In the genomic region with DNA sequence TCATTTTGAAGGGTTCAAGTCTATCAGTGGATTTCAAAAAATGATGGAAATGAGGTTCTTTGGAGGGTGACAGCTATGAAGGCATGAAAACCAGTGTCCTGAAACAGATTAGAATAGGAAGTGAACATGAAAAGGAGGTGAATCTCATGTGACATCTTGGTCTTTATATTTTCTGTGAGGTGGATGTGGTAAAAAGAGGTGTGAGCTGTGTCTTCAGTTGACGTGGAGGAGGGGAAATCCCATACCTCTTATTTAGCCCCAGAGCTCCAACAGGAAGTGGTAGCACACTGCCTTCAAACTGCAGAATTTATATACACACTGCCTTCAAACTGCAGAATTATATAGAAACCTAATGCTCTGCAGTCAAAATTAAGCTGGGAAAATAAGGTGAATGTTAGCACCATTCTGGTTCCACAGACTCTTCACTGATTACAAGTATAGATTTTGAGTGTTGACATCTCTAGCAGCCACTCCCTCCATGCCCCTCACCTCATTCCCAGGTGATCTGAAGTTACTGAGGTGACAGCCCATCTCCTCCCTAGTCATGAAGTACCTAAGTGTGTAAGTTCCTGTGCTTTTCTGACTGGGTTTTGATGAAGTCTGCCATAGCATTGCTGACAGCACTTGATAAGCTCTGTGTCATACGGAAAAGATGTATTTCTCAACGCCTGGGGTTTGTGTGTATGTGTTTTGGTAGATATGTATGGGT, we compare ENCODE assay signal across 8 cellular contexts. TPM values are rescaled to one million over a fixed set of nuclear protein-coding genes. Genes with fewer than 3 reads are reported as not detected.
DNase-seq lines count a peak whose midpoint lies in the region; ATAC-seq, FAIRE-seq and TF ChIP-seq lines count a peak whose summit lies in the region.

No MANE protein-coding gene starts in this region.

- H3K27ac Mint-ChIP-seq in activated CD4-positive, alpha-beta T cell treated with anti-CD3 and anti-CD28 coated beads, Interleukin-2, amount 10 ng/mL, durations not matched to agents 24 days and 14 days, result peak overlapping the region; percentile 98
- peak overlapping the region; percentile 99 for H3K27ac Mint-ChIP-seq in memory B cell
- H3K27ac Mint-ChIP-seq in Caco-2 (ENCODE audit: unreplicated experiment), result no peak overlapping the region

- 0 out of 2 replicates have a peak, but pooled peaks cover 7% of the 10 kb centered on the region for H3K4me1 ChIP-seq in Caco-2

- no TSS peak for BruUV-seq in Caco-2 (replicated peaks; lab: Mats Ljungman, UMichigan)

- TF ChIP-seq CTCF in Caco-2 (IDR thresholded peaks at IDR 0.05; ENCODE audit: insufficient read depth in 1 of 2, low read depth in 1 of 2, low read length in 1 of 2, severe bottlenecking in 1 of 2, unreplicated experiment in 1 of 2), result no peak
- no peak for TF ChIP-seq CTCF in D721Med (IDR thresholded peaks at IDR 0.05; ENCODE audit: insufficient read depth, missing control alignments)

- DNase-seq in activated CD4-positive, alpha-beta T cell treated with anti-CD3 and anti-CD28 coated beads, Interleukin-2, amount 10 ng/mL, durations not matched to agents 24 days and 14 days, result peak; percentile 91
- DNase-seq in memory B cell (ENCODE audit: low spot score in 2 of 2) (peak; percentile 26 to 68), NCI-H345 treated with DMSO at 0.1 percent for 48 hours (lab: John Stamatoyannopoulos, UW; ENCODE audit: unreplicated experiment) (no peak), A172 (ENCODE audit: low spot score) (no peak), Caco-2 (no peak), D721Med (ENCODE audit: insufficient read length, low spot score) (no peak)

- intact Hi-C loops in activated CD4-positive, alpha-beta T cell treated with anti-CD3 and anti-CD28 coated beads, Interleukin-2, amount 10 ng/mL, durations not matched to agents 24 days and 14 days (cut with micrococcal nuclease), result loop anchor here (1.0 to 10.0 kb wide), 6 partner anchors 15 to 310 kb away; a partner anchor contains a TSS
- intact Hi-C loops in Caco-2 (cut with micrococcal nuclease; ENCODE audit: unreplicated experiment), result no loop called here

- POLR2A ChIA-PET in Caco-2 (lab: Charles Lee), result interaction anchor here (0.6 kb wide), 1 partner anchor 185 kb away, joined by 3 read pairs; no protein-coding TSS in a partner anchor

- H3K36me3 Mint-ChIP-seq in activated CD4-positive, alpha-beta T cell treated with anti-CD3 and anti-CD28 coated beads, Interleukin-2, amount 10 ng/mL, durations not matched to agents 24 days and 14 days (ENCODE audit: low read depth), result peaks cover 48% of the 10 kb centered on the region
- H3K36me3 Mint-ChIP-seq in memory B cell (peaks cover 2% of the 10 kb centered on the region), Caco-2 (ENCODE audit: insufficient read depth, unreplicated experiment) (no peaks in the 10 kb centered on the region)

- H3K9me3 Mint-ChIP-seq in activated CD4-positive, alpha-beta T cell treated with anti-CD3 and anti-CD28 coated beads, Interleukin-2, amount 10 ng/mL, durations not matched to agents 24 days and 14 days, result no peaks in the 10 kb centered on the region
- H3K9me3 Mint-ChIP-seq in memory B cell (no peaks in the 10 kb centered on the region), Caco-2 (ENCODE audit: unreplicated experiment) (no peaks in the 10 kb centered on the region)

- H3K4me3 ChIP-seq in Caco-2 (ENCODE audit: low read depth, low read length), result no peak overlapping the region

- peak; percentile 34 for ATAC-seq in GM18520 (IDR thresholded peaks at IDR 0.05; ENCODE audit: unreplicated experiment)
- peak; percentile 37 for ATAC-seq in HG03135 (IDR thresholded peaks at IDR 0.05; ENCODE audit: unreplicated experiment)
- peak; percentile 72 for ATAC-seq in memory B cell (ENCODE audit: low read depth)

- no peaks in the 10 kb centered on the region for H3K36me3 ChIP-seq in Caco-2 (ENCODE audit: control insufficient read depth, insufficient read depth, low read length)

- H3K9me3 ChIP-seq in Caco-2, result no peaks in the 10 kb centered on the region

- H3K4me3 Mint-ChIP-seq in activated CD4-positive, alpha-beta T cell treated with anti-CD3 and anti-CD28 coated beads, Interleukin-2, amount 10 ng/mL, durations not matched to agents 24 days and 14 days, result peak overlapping the region; percentile 92
- H3K4me3 Mint-ChIP-seq in memory B cell, result peak overlapping the region; percentile 96
- no peak overlapping the region for H3K4me3 Mint-ChIP-seq in Caco-2 (ENCODE audit: unreplicated experiment)

- CTCF ChIA-PET in Caco-2 (lab: Charles Lee), result no interaction called here

- no peaks in the 10 kb centered on the region for H3K27me3 Mint-ChIP-seq in activated CD4-positive, alpha-beta T cell treated with anti-CD3 and anti-CD28 coated beads, Interleukin-2, amount 10 ng/mL, durations not matched to agents 24 days and 14 days
- H3K27me3 Mint-ChIP-seq in memory B cell (no peaks in the 10 kb centered on the region), Caco-2 (ENCODE audit: insufficient read depth, unreplicated experiment) (no peaks in the 10 kb centered on the region)

- H3K4me1 Mint-ChIP-seq in activated CD4-positive, alpha-beta T cell treated with anti-CD3 and anti-CD28 coated beads, Interleukin-2, amount 10 ng/mL, durations not matched to agents 24 days and 14 days, result peaks cover 63% of the 10 kb centered on the region
- H3K4me1 Mint-ChIP-seq in memory B cell, result peaks cover 55% of the 10 kb centered on the region
- peaks cover 19% of the 10 kb centered on the region for H3K4me1 Mint-ChIP-seq in Caco-2 (ENCODE audit: low read depth, unreplicated experiment)

- no peaks in the 10 kb centered on the region for H3K27me3 ChIP-seq in Caco-2 (replicated peaks; ENCODE audit: control insufficient read depth, insufficient read depth, low read length)

- FAIRE-seq in D721Med (lab: Jason Lieb, UNC), result no peak

RNA-seq across cellular contexts. Expression of a gene that starts 2.6 kb away (rescaled TPM):
- total RNA-seq in activated CD4-positive, alpha-beta T cell treated with anti-CD3 and anti-CD28 coated beads, Interleukin-2, amount 10 ng/mL, durations not matched to agents 24 days and 14 days, result 186 and 187 TPM in 2 replicates
- 18.2 and 20.5 TPM in 2 replicates for total RNA-seq in A172 (2014; rRNA removed; shearing (Covaris generic))
- total RNA-seq in Caco-2 (2022), result 17.3 and 18.2 TPM in 2 replicates

RNA-seq across cellular contexts. Expression of a gene that starts 34.8 kb away (rescaled TPM):
- 167 and 179 TPM in 2 replicates for total RNA-seq in activated CD4-positive, alpha-beta T cell treated with anti-CD3 and anti-CD28 coated beads, Interleukin-2, amount 10 ng/mL, durations not matched to agents 24 days and 14 days
- total RNA-seq in A172 (2014; rRNA removed; shearing (Covaris generic)), result 111 and 135 TPM in 2 replicates
- total RNA-seq in Caco-2 (2022), result 62.2 and 73.0 TPM in 2 replicates

Comparison
In these comparisons a context has a peak if more than half of its experiments do, and no peak if none do; other contexts are left out.
1. DNase-seq: peak in activated CD4-positive, alpha-beta T cell treated with anti-CD3 and anti-CD28 coated beads, Interleukin-2, amount 10 ng/mL, durations not matched to agents 24 days and 14 days (single experiment) and memory B cell (2 of 2); none in NCI-H345 treated with DMSO at 0.1 percent for 48 hours (single experiment), A172 (single experiment), Caco-2 (0 of 2) and D721Med (single experiment).
2. Peak in every context shown above with its lines, with median percentiles within 50 percentile points of each other: ATAC-seq.